30 cellular contexts compared by ENCODE assay signal in the genomic region with DNA sequence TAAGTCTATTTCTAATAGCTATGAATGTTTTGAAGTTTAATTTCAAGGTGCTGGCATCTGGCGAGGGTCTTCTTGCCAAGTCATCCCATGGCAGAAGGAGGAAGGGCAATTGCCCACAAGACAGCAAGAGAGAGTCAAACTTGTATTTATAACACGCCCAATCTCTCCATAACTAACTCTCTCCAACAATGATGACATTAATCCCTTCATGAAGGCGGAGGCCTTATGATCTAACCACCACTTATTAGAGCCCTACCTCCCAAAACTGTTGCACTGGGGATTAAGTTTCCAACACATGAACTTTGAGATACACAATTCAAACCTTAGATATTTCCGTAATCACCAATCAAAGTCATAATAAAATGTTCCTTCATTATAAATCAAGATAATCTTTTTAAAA.
"Had no signal": no experiment of that assay in that cellular context is flagged by ENCODE, and none has a peak within 500 bp of the region (broad histone marks: within the 10 kb centered on the region; RNA-seq: fewer than 3 reads in every experiment).

No MANE protein-coding gene starts in this region.

- H3K4me3 ChIP-seq: adrenal gland, body of pancreas, breast epithelium had no signal

- DNase-seq: activated B cell treated with CpG ODN at 0.5 μM for 24 hours; activated CD4-positive, alpha-beta memory T cell treated with anti-CD3 and anti-CD28 coated beads for 36 hours; activated CD4-positive, alpha-beta T cell treated with anti-CD3 and anti-CD28 coated beads for 4 hours; activated CD4-positive, alpha-beta T cell treated with anti-CD3 and anti-CD28 coated beads, Interleukin-2, amount 10 ng/mL, durations not matched to agents 24 days and 14 days; activated CD4-positive, alpha-beta T cell treated with anti-CD3 and anti-CD28 coated beads, Interleukin-2, amount 50 U/mL, for 1 hour; activated CD4-positive, alpha-beta T cell treated with anti-CD3 and anti-CD28 coated beads, Interleukin-2, amount 50 U/mL, for 4 hours; activated CD4-positive, CD25-positive, alpha-beta regulatory T cell treated with anti-CD3 and anti-CD28 coated beads, Interleukin-2, amount 50 U/mL, for 72 hours; activated CD8-positive, alpha-beta memory T cell treated with anti-CD3 and anti-CD28 coated beads, Interleukin-2, amount 50 U/mL, for 4 hours; activated CD8-positive, alpha-beta T cell treated with anti-CD3 and anti-CD28 coated beads for 36 hours; activated effector memory CD4-positive, alpha-beta T cell treated with anti-CD3 and anti-CD28 coated beads, Interleukin-2, amount 50 U/mL, for 16 hours; activated gamma-delta T cell treated with Interleukin-2 at 50 U/mL for 16 hours; activated naive CD4-positive, alpha-beta T cell; activated naive CD4-positive, alpha-beta T cell treated with anti-CD3 and anti-CD28 coated beads for 36 hours; activated naive CD4-positive, alpha-beta T cell treated with anti-CD3 and anti-CD28 coated beads, Interleukin-2, amount 50 U/mL, for 16 hours; activated naive CD8-positive, alpha-beta T cell treated with anti-CD3 and anti-CD28 coated beads for 36 hours; activated T-cell treated with anti-CD3 and anti-CD28 coated beads for 4 hours; activated T-cell treated with anti-CD3 and anti-CD28 coated beads, Interleukin-2, amount 50 U/mL, for 1 hour; activated T-cell treated with anti-CD3 and anti-CD28 coated beads, Interleukin-2, amount 50 U/mL, for 4 hours; activated T-cell treated with anti-CD3 and anti-CD28 coated beads, Interleukin-2, amount 50 U/mL, for 72 hours; adrenal gland; amniotic stem cell; aorta; body of pancreas; brain microvascular endothelial cell; central memory CD4-positive, alpha-beta T cell; T-helper 2 cell; T-helper 9 cell had no signal

- ATAC-seq: activated CD8-positive, alpha-beta T cell treated with anti-CD3 and anti-CD28 coated beads for 36 hours; activated naive CD4-positive, alpha-beta T cell treated with anti-CD3 and anti-CD28 coated beads, Interleukin-2, amount 50 U/mL, for 72 hours; activated T-cell treated with anti-CD3 and anti-CD28 coated beads, Interleukin-2, amount 50 U/mL, for 4 hours; activated T-cell treated with anti-CD3 and anti-CD28 coated beads, Interleukin-2, amount 50 U/mL, for 72 hours; activated T-helper 17 cell treated with anti-CD3 and anti-CD28 coated beads, Interleukin-2, amount 50 U/mL, for 72 hours; body of pancreas had no signal
